22 cellular contexts compared by ENCODE assay signal in the genomic region with DNA sequence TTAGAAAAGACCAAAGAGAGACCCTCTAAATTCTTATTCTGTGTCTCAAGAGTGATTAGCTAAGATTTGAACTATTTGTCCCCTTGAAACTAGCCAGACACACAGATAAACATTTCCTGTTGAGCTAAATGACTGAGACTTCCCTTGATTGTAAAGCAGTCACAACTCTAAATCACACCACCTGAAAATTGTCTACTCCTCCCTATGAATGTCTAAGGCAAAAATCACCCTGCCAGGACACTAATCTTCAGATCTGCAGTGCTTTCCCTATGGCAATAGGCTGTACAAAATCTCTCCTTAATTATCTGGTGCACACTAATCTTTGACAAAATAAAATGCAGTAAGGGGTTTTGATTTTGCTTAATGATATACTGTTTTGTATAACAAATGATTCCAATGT.
DNase-seq lines count a peak whose midpoint lies in the region; ATAC-seq and TF ChIP-seq lines count a peak whose summit lies in the region.
"Had no signal": no experiment of that assay in that cellular context is flagged by ENCODE, and none has a peak within 500 bp of the region (broad histone marks: within the 10 kb centered on the region; RNA-seq: fewer than 3 reads in every experiment).

No MANE protein-coding gene starts in this region.

- no peaks in the 10 kb centered on the region for H3K79me2 ChIP-seq in smooth muscle cell (ENCODE audit: low read depth)

- H3K4me1 ChIP-seq in smooth muscle cell (ENCODE audit: low read depth): no peaks in the 10 kb centered on the region
- H3K4me1 ChIP-seq in psoas muscle: no peaks in the 10 kb centered on the region

- H3K27me3 ChIP-seq in smooth muscle cell (ENCODE audit: low read depth) (no peaks in the 10 kb centered on the region), psoas muscle (ENCODE audit: insufficient read depth in 3 of 3, low read length in 2 of 3) (no peaks in the 10 kb centered on the region)

- H3K9me3 ChIP-seq in smooth muscle cell (replicated peaks; ENCODE audit: low read depth) (no peaks in the 10 kb centered on the region), psoas muscle (peaks cover 3% of the 10 kb centered on the region)

- H3F3A ChIP-seq in smooth muscle cell (ENCODE audit: low read depth): no peaks in the 10 kb centered on the region

- ATAC-seq in psoas muscle (no peak), GM18909 (IDR thresholded peaks at IDR 0.05; ENCODE audit: poor library complexity, unreplicated experiment) (no peak)
- ATAC-seq: Panc1 had no signal

- peak overlapping the region; percentile 38 for H2AFZ ChIP-seq in smooth muscle cell (ENCODE audit: low read depth)

- H3K9ac ChIP-seq in smooth muscle cell (ENCODE audit: low read depth): no peak overlapping the region

- intact Hi-C loops in psoas muscle (cut with DNase I): no loop called here

- TF ChIP-seq CTCF in smooth muscle cell (IDR thresholded peaks at IDR 0.05; ENCODE audit: borderline replicate concordance, insufficient read depth, poor library complexity, severe bottlenecking) (no peak), psoas muscle (IDR thresholded peaks at IDR 0.05) (no peak)

- H3K27ac ChIP-seq in smooth muscle cell (ENCODE audit: low read depth) (no peak overlapping the region), psoas muscle (no peak overlapping the region)
- H3K27ac ChIP-seq: C4-2B had no signal

- H4K20me1 ChIP-seq in smooth muscle cell (ENCODE audit: low read depth): no peaks in the 10 kb centered on the region

- H3K4me3 ChIP-seq in smooth muscle cell (no peak overlapping the region), psoas muscle (no peak overlapping the region)

- no peak overlapping the region for H3K4me2 ChIP-seq in smooth muscle cell

- H3K36me3 ChIP-seq in smooth muscle cell (ENCODE audit: low read depth) (no peaks in the 10 kb centered on the region), psoas muscle (ENCODE audit: insufficient read depth in 1 of 2, low read depth in 1 of 2) (no peaks in the 10 kb centered on the region)

- DNase-seq in NCI-H82 (lab: John Stamatoyannopoulos, UW) (peak; percentile 27), NCI-H82 treated with DMSO at 0.1 percent for 48 hours (lab: John Stamatoyannopoulos, UW; ENCODE audit: unreplicated experiment) (no peak), dermis blood vessel endothelial cell (peak; percentile 48), lung microvascular endothelial cell (ENCODE audit: low read depth in 2 of 2) (peak; percentile 7 to 12), smooth muscle cell (lab: John Stamatoyannopoulos, UW; ENCODE audit: unreplicated experiment) (no peak), epidermal melanocyte (ENCODE audit: insufficient read length, low spot score) (no peak), psoas muscle (no peak)
- DNase-seq: Calu3; CD8-positive, alpha-beta memory T cell; DMS153; GOT3; KG1; NCI-H1092 treated with DMSO at 0.1 percent for 48 hours; NCI-H1436 treated with DMSO at 0.1 percent for 48 hours; NCI-H2029; NCI-H2171; NCI-H524 treated with DMSO at 0.1 percent for 48 hours; NK-92 treated with Interleukin-12 subunit alpha and Interleukin-12 subunit beta, amount 100 ng/mL, for 24 hours; SIG-M5 had no signal

Comparison
In these comparisons a context has a peak if more than half of its experiments do, and no peak if none do; other contexts are left out.
1. DNase-seq: peak in NCI-H82 (single experiment), dermis blood vessel endothelial cell (single experiment) and lung microvascular endothelial cell (2 of 2); none in NCI-H82 treated with DMSO at 0.1 percent for 48 hours (single experiment), smooth muscle cell (single experiment), epidermal melanocyte (single experiment) and psoas muscle (0 of 2).